ENCODE assay signal across 1 cellular context in the genomic region with DNA sequence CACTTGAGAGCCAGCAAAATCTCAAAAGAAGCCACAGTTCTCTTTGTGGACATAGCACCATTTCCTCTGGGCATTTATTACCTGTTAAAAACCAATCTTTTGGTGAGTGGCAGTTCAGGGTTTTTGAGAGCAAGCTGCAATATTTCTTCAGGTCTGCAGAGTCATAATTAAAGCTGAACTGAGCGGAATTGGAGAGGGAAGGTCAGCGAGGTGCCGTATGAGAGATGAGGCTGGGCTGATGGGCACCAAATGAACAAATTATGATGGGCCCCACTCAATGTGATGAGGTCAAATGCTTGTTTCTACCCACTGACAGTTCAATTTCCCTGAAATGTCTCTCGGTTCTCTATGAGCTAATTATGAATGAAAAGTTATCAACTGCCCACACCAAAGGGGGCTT.
TF ChIP-seq lines count a peak whose summit lies in the region.

No MANE protein-coding gene starts in this region.

TF ChIP-seq in HEK293, 187 proteins besides CTCF, POLR2A, EP300 and RAD21 (continued from another document):
- TF ChIP-seq, protein P1, sequence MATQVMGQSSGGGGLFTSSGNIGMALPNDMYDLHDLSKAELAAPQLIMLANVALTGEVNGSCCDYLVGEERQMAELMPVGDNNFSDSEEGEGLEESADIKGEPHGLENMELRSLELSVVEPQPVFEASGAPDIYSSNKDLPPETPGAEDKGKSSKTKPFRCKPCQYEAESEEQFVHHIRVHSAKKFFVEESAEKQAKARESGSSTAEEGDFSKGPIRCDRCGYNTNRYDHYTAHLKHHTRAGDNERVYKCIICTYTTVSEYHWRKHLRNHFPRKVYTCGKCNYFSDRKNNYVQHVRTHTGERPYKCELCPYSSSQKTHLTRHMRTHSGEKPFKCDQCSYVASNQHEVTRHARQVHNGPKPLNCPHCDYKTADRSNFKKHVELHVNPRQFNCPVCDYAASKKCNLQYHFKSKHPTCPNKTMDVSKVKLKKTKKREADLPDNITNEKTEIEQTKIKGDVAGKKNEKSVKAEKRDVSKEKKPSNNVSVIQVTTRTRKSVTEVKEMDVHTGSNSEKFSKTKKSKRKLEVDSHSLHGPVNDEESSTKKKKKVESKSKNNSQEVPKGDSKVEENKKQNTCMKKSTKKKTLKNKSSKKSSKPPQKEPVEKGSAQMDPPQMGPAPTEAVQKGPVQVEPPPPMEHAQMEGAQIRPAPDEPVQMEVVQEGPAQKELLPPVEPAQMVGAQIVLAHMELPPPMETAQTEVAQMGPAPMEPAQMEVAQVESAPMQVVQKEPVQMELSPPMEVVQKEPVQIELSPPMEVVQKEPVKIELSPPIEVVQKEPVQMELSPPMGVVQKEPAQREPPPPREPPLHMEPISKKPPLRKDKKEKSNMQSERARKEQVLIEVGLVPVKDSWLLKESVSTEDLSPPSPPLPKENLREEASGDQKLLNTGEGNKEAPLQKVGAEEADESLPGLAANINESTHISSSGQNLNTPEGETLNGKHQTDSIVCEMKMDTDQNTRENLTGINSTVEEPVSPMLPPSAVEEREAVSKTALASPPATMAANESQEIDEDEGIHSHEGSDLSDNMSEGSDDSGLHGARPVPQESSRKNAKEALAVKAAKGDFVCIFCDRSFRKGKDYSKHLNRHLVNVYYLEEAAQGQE (tag by site-specific recombination; IDR thresholded peaks at IDR 0.05): no peak
- no peak for TF ChIP-seq KLF10 (tag by site-specific recombination; IDR thresholded peaks at IDR 0.05)
